ENCODE assay signal across 1 cellular context in genomic region chr21:15059397-15059796, GRCh38.
TF ChIP-seq lines count a peak whose summit lies in the region.

No MANE protein-coding gene starts in this region.

TF ChIP-seq in GM12878, 131 proteins besides CTCF, POLR2A, EP300 and RAD21 (continued from another document):
- TF ChIP-seq ATF3 (IDR thresholded peaks at IDR 0.05; ENCODE audit: borderline replicate concordance, extremely low read depth, low read depth, low read length) (no peak), MXI1 (IDR thresholded peaks at IDR 0.05; ENCODE audit: low read depth, low read length) (no peak), RBBP5 (conservative IDR thresholded peaks at IDR 0.05) (no peak), DPF2 (IDR thresholded peaks at IDR 0.05) (no peak), CBX3 (IDR thresholded peaks at IDR 0.05; ENCODE audit: borderline replicate concordance, low read depth) (no peak), JUND (IDR thresholded peaks at IDR 0.05; ENCODE audit: low read depth, low read length) (no peak), SP1 (IDR thresholded peaks at IDR 0.05; ENCODE audit: low read depth, low read length) (no peak), HDGF (IDR thresholded peaks at IDR 0.05) (no peak), E2F8 (IDR thresholded peaks at IDR 0.05; ENCODE audit: low read depth, partially characterized antibody) (no peak)
